ENCODE assay signal across 8 cellular contexts in the genomic region with DNA sequence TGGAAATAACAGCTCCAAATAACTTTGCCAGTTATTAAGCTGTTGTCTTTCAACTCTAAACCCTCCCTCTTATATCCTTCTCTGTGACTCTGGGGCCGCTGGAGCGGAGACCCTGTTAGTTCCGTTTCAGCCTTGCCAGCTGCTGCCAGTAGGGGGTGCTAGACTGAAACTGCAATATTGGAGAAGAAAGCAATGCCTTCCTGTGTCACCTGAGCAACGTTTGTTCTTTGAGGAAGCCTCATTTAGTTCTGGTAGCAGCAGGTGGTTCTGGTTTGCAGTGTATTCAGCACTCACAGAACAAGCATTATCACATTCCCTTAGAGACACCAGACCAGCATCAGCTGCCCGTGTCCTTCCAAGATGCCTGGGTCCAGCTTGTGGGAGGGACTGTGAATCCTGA. TPM values are rescaled to one million over a fixed set of nuclear protein-coding genes. Genes with fewer than 3 reads are reported as not detected.
DNase-seq lines count a peak whose midpoint lies in the region; ATAC-seq, FAIRE-seq and TF ChIP-seq lines count a peak whose summit lies in the region.

No MANE protein-coding gene starts in this region.

- no TSS peak for BruUV-seq in HepG2 (replicated peaks; lab: Mats Ljungman, UMichigan)

- peak; percentile 76 for TF ChIP-seq CTCF in HepG2 (CRISPR knock-in tag; IDR thresholded peaks at IDR 0.05)

- peak; percentile 68 for TF ChIP-seq RAD21 in HepG2 (CRISPR knock-in tag; IDR thresholded peaks at IDR 0.05)

- in situ Hi-C loops in HepG2 (cut with HindIII; ENCODE audit: extremely low pct_ligation_motif_present, low pct_unique_long_range_greater_than_20kb), result no loop called here

- WGBS in HepG2 (ENCODE audit: low lambda C conversion rate), result 68% methylated on average over 5 of the region's 5 CpGs

- POLR2A ChIA-PET in HepG2 (lab: Yijun Ruan, JAX), result interaction anchor here (1.2 to 1.3 kb wide), 2 partner anchors 22 to 25 kb away, joined by 3 read pairs; no protein-coding TSS in a partner anchor

- H3K9me3 ChIP-seq in HepG2 (ENCODE audit: low read length), result no peaks in the 10 kb centered on the region

- H3K4me2 ChIP-seq in HepG2 (ENCODE audit: low read depth, low read length), result no peak overlapping the region

- peak; percentile 54 for ATAC-seq in HepG2

- H3K27ac ChIP-seq in HepG2 (ENCODE audit: extremely low read length, insufficient read depth, low read length), result no peak overlapping the region

- H3K27me3 ChIP-seq in H7 (ENCODE audit: control insufficient read depth, insufficient read depth, low read length), result no peaks in the 10 kb centered on the region
- no peaks in the 10 kb centered on the region for H3K27me3 ChIP-seq in HepG2 (ENCODE audit: control insufficient read depth in 1 of 2, insufficient read depth in 2 of 2, low read length in 2 of 2)

- H3K4me1 ChIP-seq in HepG2 (ENCODE audit: insufficient read depth, low read length), result 0 out of 2 replicates have a peak, but pooled peaks cover 5% of the 10 kb centered on the region

- H2AFZ ChIP-seq in HepG2 (ENCODE audit: low read length), result no peak overlapping the region

- H3K4me3 ChIP-seq in H7 (ENCODE audit: insufficient read depth, low read depth, low read length), result no peak overlapping the region
- no peak overlapping the region for H3K4me3 ChIP-seq in HepG2 (replicated peaks in 1 of 3; ENCODE audit: insufficient read depth in 1 of 3, low read depth in 2 of 3, low read length in 3 of 3)

- no peak for TF ChIP-seq POLR2A in HepG2 (IDR thresholded peaks at IDR 0.05; ENCODE audit: insufficient read depth in 1 of 2, low read depth in 2 of 2, low read length in 2 of 2)

- TF ChIP-seq EP300 in HepG2 (IDR thresholded peaks at IDR 0.05; ENCODE audit: low read depth in 2 of 2, low read length in 2 of 2) (no peak), HepG2 (CRISPR knock-in tag; IDR thresholded peaks at IDR 0.05; ENCODE audit: borderline replicate concordance) (no peak)

- no peaks in the 10 kb centered on the region for H3K36me3 ChIP-seq in H7 (replicated peaks; ENCODE audit: control insufficient read depth, insufficient read depth, low read length)
- H3K36me3 ChIP-seq in HepG2 (replicated peaks in 1 of 2; ENCODE audit: control insufficient read depth in 1 of 2, insufficient read depth in 2 of 2, low read length in 2 of 2), result no peaks in the 10 kb centered on the region

- H3K9ac ChIP-seq in HepG2 (ENCODE audit: insufficient read depth, low read depth, low read length), result no peak overlapping the region

- H3K79me2 ChIP-seq in HepG2 (ENCODE audit: insufficient read depth, low read length), result no peaks in the 10 kb centered on the region

- intact Hi-C loops in HepG2 (cut with micrococcal nuclease; ENCODE audit: unreplicated experiment), result no loop called here

- CTCF ChIA-PET in HepG2 (lab: Yijun Ruan, JAX; ENCODE audit: low intra/inter-chr PET ratio, low total read pairs), result no interaction called here

- peak; percentile 67 for DNase-seq in DMS53 (lab: John Stamatoyannopoulos, UW)
- DNase-seq in H7, result peak; percentile 55
- peak; percentile 18 for DNase-seq in UCSD-AML1 (lab: John Stamatoyannopoulos, UW; ENCODE audit: unreplicated experiment)
- DNase-seq in HepG2 (ENCODE audit: low spot score), result peak; percentile 34
- DNase-seq in NCI-H2171 treated with DMSO at 0.1 percent for 48 hours (lab: John Stamatoyannopoulos, UW), result no peak
- no peak for DNase-seq in NCI-H1436 (lab: John Stamatoyannopoulos, UW)
- DNase-seq in retina, result no peak
- no peak for DNase-seq in SW480 (ENCODE audit: low spot score)

- no peak for FAIRE-seq in HepG2 (lab: Jason Lieb, UNC)

- no peaks in the 10 kb centered on the region for H4K20me1 ChIP-seq in HepG2 (ENCODE audit: insufficient read depth, low read length)

TF ChIP-seq in HepG2, 621 proteins besides CTCF, POLR2A, EP300 and RAD21 (continues in another document):
- TF ChIP-seq ATAD3A (CRISPR knock-in tag; IDR thresholded peaks at IDR 0.05), result no peak
- TF ChIP-seq, protein P1, sequence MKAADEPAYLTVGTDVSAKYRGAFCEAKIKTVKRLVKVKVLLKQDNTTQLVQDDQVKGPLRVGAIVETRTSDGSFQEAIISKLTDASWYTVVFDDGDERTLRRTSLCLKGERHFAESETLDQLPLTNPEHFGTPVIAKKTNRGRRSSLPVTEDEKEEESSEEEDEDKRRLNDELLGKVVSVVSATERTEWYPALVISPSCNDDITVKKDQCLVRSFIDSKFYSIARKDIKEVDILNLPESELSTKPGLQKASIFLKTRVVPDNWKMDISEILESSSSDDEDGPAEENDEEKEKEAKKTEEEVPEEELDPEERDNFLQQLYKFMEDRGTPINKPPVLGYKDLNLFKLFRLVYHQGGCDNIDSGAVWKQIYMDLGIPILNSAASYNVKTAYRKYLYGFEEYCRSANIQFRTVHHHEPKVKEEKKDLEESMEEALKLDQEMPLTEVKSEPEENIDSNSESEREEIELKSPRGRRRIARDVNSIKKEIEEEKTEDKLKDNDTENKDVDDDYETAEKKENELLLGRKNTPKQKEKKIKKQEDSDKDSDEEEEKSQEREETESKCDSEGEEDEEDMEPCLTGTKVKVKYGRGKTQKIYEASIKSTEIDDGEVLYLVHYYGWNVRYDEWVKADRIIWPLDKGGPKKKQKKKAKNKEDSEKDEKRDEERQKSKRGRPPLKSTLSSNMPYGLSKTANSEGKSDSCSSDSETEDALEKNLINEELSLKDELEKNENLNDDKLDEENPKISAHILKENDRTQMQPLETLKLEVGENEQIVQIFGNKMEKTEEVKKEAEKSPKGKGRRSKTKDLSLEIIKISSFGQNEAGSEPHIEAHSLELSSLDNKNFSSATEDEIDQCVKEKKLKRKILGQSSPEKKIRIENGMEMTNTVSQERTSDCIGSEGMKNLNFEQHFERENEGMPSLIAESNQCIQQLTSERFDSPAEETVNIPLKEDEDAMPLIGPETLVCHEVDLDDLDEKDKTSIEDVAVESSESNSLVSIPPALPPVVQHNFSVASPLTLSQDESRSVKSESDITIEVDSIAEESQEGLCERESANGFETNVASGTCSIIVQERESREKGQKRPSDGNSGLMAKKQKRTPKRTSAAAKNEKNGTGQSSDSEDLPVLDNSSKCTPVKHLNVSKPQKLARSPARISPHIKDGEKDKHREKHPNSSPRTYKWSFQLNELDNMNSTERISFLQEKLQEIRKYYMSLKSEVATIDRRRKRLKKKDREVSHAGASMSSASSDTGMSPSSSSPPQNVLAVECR (CRISPR knock-in tag; IDR thresholded peaks at IDR 0.05; ENCODE audit: borderline replicate concordance), result 0 out of 2 replicates have a peak, but pooled peaks have one; percentile 11
- no peak for TF ChIP-seq ZNF558 (CRISPR knock-in tag; IDR thresholded peaks at IDR 0.05; ENCODE audit: borderline replicate concordance)
- TF ChIP-seq JUNB (CRISPR knock-in tag; IDR thresholded peaks at IDR 0.05; ENCODE audit: borderline replicate concordance), result no peak
- TF ChIP-seq CBX5 (CRISPR knock-in tag; IDR thresholded peaks at IDR 0.05; ENCODE audit: borderline replicate concordance), result 0 out of 2 replicates have a peak, but pooled peaks have one; percentile 49
- no peak for TF ChIP-seq ZNF33B (CRISPR knock-in tag; IDR thresholded peaks at IDR 0.05)
- no peak for TF ChIP-seq SMARCC2 (IDR thresholded peaks at IDR 0.05)
- TF ChIP-seq ZNF615 (CRISPR knock-in tag; IDR thresholded peaks at IDR 0.05; ENCODE audit: borderline replicate concordance), result no peak
- TF ChIP-seq NR3C1 (CRISPR knock-in tag; IDR thresholded peaks at IDR 0.05), result no peak
- TF ChIP-seq SNAI1 (CRISPR knock-in tag; IDR thresholded peaks at IDR 0.05; ENCODE audit: borderline replicate concordance), result no peak
- no peak for TF ChIP-seq GTF2F1 (IDR thresholded peaks at IDR 0.05; ENCODE audit: low read length)
- TF ChIP-seq ZNF468 (CRISPR knock-in tag; IDR thresholded peaks at IDR 0.05), result no peak
- TF ChIP-seq DMAP1 (CRISPR knock-in tag; IDR thresholded peaks at IDR 0.05), result no peak
- no peak for TF ChIP-seq NR0B2 (CRISPR knock-in tag; IDR thresholded peaks at IDR 0.05)
- TF ChIP-seq FOSL2 (CRISPR knock-in tag; IDR thresholded peaks at IDR 0.05), result 0 out of 2 replicates have a peak, but pooled peaks have one; percentile 8
- no peak for TF ChIP-seq MAFG (CRISPR knock-in tag; IDR thresholded peaks at IDR 0.05)
- TF ChIP-seq SMC3 (IDR thresholded peaks at IDR 0.05; ENCODE audit: low read length), result peak; percentile 77

RNA-seq across cellular contexts. Expression of gene JAG1, which starts 22.9 kb away (rescaled TPM):
- 21.9 and 30.0 TPM in 2 replicates for total RNA-seq in H7 (2014; rRNA removed; shearing (Covaris generic))
- total RNA-seq in HepG2 (2016; rRNA removed; fragmentation: Illumina TruSeq; extraction: Trizol), result 18.1 and 56.3 TPM in 2 replicates
- 30.6 and 34.3 TPM in 2 replicates for total RNA-seq in HepG2 (2016; cell fraction: cytosol; rRNA removed; fragmentation: Illumina TruSeq; extraction: Trizol; ENCODE audit: low read depth)
- total RNA-seq in HepG2 (2016; cell fraction: insoluble cytoplasmic fraction; rRNA removed; fragmentation: Illumina TruSeq; extraction: Trizol), result 15.5 and 55.3 TPM in 2 replicates
- total RNA-seq in HepG2 (2016; cell fraction: membrane; rRNA removed; fragmentation: Illumina TruSeq; extraction: Trizol), result 13.4 and 15.1 TPM in 2 replicates
- 102 and 121 TPM in 2 replicates for total RNA-seq in HepG2 (2016; cell fraction: nucleus; rRNA removed; fragmentation: Illumina TruSeq; extraction: Trizol)
- 43.0 and 47.1 TPM in 2 replicates for polyA plus RNA-seq in HepG2 (2011; rRNA removed)
- polyA plus RNA-seq in HepG2 (2011; cell fraction: cytosol; rRNA removed), result 33.0 and 33.7 TPM in 2 replicates
- polyA plus RNA-seq in HepG2 (2011; cell fraction: nucleus; rRNA removed), result 120 and 155 TPM in 2 replicates
- 35.8 and 54.0 TPM in 2 replicates for polyA plus RNA-seq in HepG2 (2012)
- polyA plus RNA-seq in HepG2 (2016; cell fraction: cytosol; fragmentation: Illumina TruSeq; extraction: Trizol; ENCODE audit: low read depth), result 0.86 and 1.3 TPM in 2 replicates
- polyA plus RNA-seq in HepG2 (2016; cell fraction: insoluble cytoplasmic fraction; fragmentation: Illumina TruSeq; extraction: Trizol; ENCODE audit: low read depth), result 9.4 and 10.2 TPM in 2 replicates
- 2.2 and 3.0 TPM in 2 replicates for polyA plus RNA-seq in HepG2 (2016; cell fraction: membrane; fragmentation: Illumina TruSeq; extraction: Trizol; ENCODE audit: low read depth)
- polyA plus RNA-seq in HepG2 (2016; cell fraction: nucleus; fragmentation: Illumina TruSeq; extraction: Trizol; ENCODE audit: insufficient read depth, low read depth), result 112 and 122 TPM in 2 replicates
- 8.0 and 192 TPM in 2 replicates for polyA minus RNA-seq in HepG2 (2011; rRNA and poly(A)+ RNA removed; ENCODE audit: low replicate concordance)
- 103 and 108 TPM in 2 replicates for polyA minus RNA-seq in HepG2 (2011; cell fraction: cytosol; rRNA and poly(A)+ RNA removed)
- 248 and 302 TPM in 2 replicates for polyA minus RNA-seq in HepG2 (2011; cell fraction: nucleus; rRNA and poly(A)+ RNA removed)

Comparison
In these comparisons a context has a peak if more than half of its experiments do, and no peak if none do; other contexts are left out.
1. DNase-seq: peak in DMS53 (single experiment), H7 (single experiment), UCSD-AML1 (single experiment) and HepG2 (single experiment); none in NCI-H2171 treated with DMSO at 0.1 percent for 48 hours (single experiment), NCI-H1436 (single experiment), retina (single experiment) and SW480 (single experiment).